ENCODE assay signal across 24 cellular contexts in the genomic region with DNA sequence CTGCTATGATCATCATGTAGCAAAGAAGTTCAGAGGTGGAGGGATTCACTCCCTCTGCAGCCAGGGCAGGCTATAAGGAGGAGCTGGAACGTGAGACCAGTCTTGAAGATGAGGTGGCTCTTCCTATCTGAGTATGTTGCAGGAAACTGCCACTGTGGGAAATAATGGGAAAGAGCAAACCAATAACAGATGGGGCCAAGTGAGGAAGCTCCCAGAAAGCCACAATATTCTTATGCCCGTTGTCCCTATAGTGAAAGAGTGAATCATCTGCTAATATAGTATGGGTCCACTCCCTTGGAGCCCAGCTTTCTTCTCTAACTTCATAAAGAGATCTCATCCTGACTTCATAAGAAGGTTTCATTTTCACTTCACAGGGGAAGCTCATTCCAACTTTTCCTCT.
"Had no signal": no experiment of that assay in that cellular context is flagged by ENCODE, and none has a peak within 500 bp of the region (broad histone marks: within the 10 kb centered on the region; RNA-seq: fewer than 3 reads in every experiment).

No MANE protein-coding gene starts in this region.

- H3K4me3 ChIP-seq: ascending aorta, gastrocnemius medialis, tibial artery had no signal

- H3K4me1 ChIP-seq: ascending aorta, gastrocnemius medialis, parathyroid adenoma, tibial artery had no signal

- H3K9me3 ChIP-seq: ascending aorta, gastrocnemius medialis, tibial artery had no signal

- H3K4me3 Mint-ChIP-seq: activated T-cell treated with anti-CD3 and anti-CD28 coated beads, Interleukin-2, amount 50 U/mL, for 24 hours; activated T-helper 17 cell treated with anti-CD3 and anti-CD28 coated beads, Interleukin-2, amount 50 U/mL, for 72 hours; dendritic cell treated with granulocyte-macrophage colony-stimulating factor and Interleukin-4, amounts not matched to agents 40 ng/mL and 50 ng/mL, for 4 days; nephron; stimulated activated naive CD8-positive, alpha-beta T cell treated with anti-CD3 and anti-CD28 coated beads, Interleukin-15, Interleukin-2, amounts not matched to agents 100 ng/mL and 50 ng/mL, for 24 hours had no signal

- H2AFZ ChIP-seq: parathyroid adenoma had no signal

- H3K27ac Mint-ChIP-seq: activated naive CD4-positive, alpha-beta T cell treated with anti-CD3 and anti-CD28 coated beads, Interleukin-2, amount 50 U/mL, for 72 hours; activated T-cell treated with anti-CD3 and anti-CD28 coated beads, Interleukin-2, amount 50 U/mL, for 24 hours; activated T-helper 17 cell treated with anti-CD3 and anti-CD28 coated beads, Interleukin-2, amount 50 U/mL, for 72 hours; dendritic cell treated with granulocyte-macrophage colony-stimulating factor and Interleukin-4, amounts not matched to agents 40 ng/mL and 50 ng/mL, for 4 days; nephron; stimulated activated naive CD8-positive, alpha-beta T cell treated with anti-CD3 and anti-CD28 coated beads, Interleukin-15, Interleukin-2, amounts not matched to agents 100 ng/mL and 50 ng/mL, for 24 hours had no signal

- DNase-seq: activated CD4-positive, alpha-beta T cell treated with anti-CD3 and anti-CD28 coated beads, Interleukin-2, amount 50 U/mL, for 1 hour; activated CD4-positive, CD25-positive, alpha-beta regulatory T cell treated with anti-CD3 and anti-CD28 coated beads, Interleukin-2, amount 50 U/mL, for 72 hours; activated CD8-positive, alpha-beta memory T cell treated with anti-CD3 and anti-CD28 coated beads, Interleukin-2, amount 50 U/mL, for 4 hours; activated T-cell treated with anti-CD3 and anti-CD28 coated beads, Interleukin-2, amount 50 U/mL, for 24 hours; brain microvascular endothelial cell; caudate nucleus; effector CD4-positive, alpha-beta T cell; gastrocnemius medialis; hippocampal formation; left ventricle myocardium superior; mammary epithelial cell; right cardiac atrium; stimulated activated CD4-positive, alpha-beta T cell treated with anti-CD3 and anti-CD28 coated beads, Interleukin-12 subunit alpha, Interleukin-12 subunit beta, amount 100 ng/mL, for 4 hours; stimulated activated CD4-positive, alpha-beta T cell treated with anti-CD3 and anti-CD28 coated beads, Interleukin-4, amount 100 ng/mL, for 4 hours; substantia nigra; tibial artery had no signal

- H3K9ac ChIP-seq: parathyroid adenoma had no signal

- H3K9me3 Mint-ChIP-seq: dendritic cell treated with granulocyte-macrophage colony-stimulating factor and Interleukin-4, amounts not matched to agents 40 ng/mL and 50 ng/mL, for 4 days; nephron; stimulated activated naive CD8-positive, alpha-beta T cell treated with anti-CD3 and anti-CD28 coated beads, Interleukin-15, Interleukin-2, amounts not matched to agents 100 ng/mL and 50 ng/mL, for 24 hours had no signal

- H3K4me1 Mint-ChIP-seq: activated T-helper 17 cell treated with anti-CD3 and anti-CD28 coated beads, Interleukin-2, amount 50 U/mL, for 72 hours; nephron had no signal

- H3K36me3 Mint-ChIP-seq: activated naive CD4-positive, alpha-beta T cell treated with anti-CD3 and anti-CD28 coated beads, Interleukin-2, amount 50 U/mL, for 72 hours had no signal

- H3K27ac ChIP-seq: ascending aorta, brain microvascular endothelial cell, gastrocnemius medialis, parathyroid adenoma, tibial artery, VCaP had no signal

- H3K36me3 ChIP-seq: ascending aorta, brain microvascular endothelial cell, gastrocnemius medialis, tibial artery had no signal

- H3K27me3 ChIP-seq: ascending aorta, brain microvascular endothelial cell, gastrocnemius medialis, tibial artery had no signal
